ENCODE assay signal across 8 cellular contexts in the genomic region with DNA sequence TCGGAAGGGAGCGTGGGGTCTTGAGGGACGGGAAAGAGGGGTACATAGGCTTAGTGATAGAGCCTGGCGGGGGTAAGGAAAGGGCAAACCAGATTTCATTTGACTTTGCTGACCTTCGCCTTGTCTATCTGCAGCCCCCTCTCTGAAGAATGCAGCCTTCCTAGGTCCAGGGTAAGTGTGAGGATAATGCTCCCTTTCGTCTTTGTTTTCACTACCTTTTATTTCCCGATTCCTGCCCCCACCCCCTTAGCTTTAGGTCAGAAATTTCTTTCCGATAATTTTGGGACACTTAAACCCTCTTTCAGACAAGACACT. TPM values are rescaled to one million over a fixed set of nuclear protein-coding genes. Genes with fewer than 3 reads are reported as not detected.
A peak's percentile ranks its signal among the peaks of the same experiment; 100 is the strongest.
DNase-seq lines count a peak whose midpoint lies in the region; ATAC-seq, FAIRE-seq and TF ChIP-seq lines count a peak whose summit lies in the region.

No MANE protein-coding gene starts in this region.

- no peak for TF ChIP-seq EP300 in suprapubic skin (IDR thresholded peaks at IDR 0.05)

- intact Hi-C loops in kidney (cut with DNase I), result no loop called here

- H3K4me3 ChIP-seq in kidney (ENCODE audit: low read length in 2 of 2) (peak overlapping the region; percentile 94), suprapubic skin (peak overlapping the region; percentile 70)

- TF ChIP-seq POLR2A in suprapubic skin (IDR thresholded peaks at IDR 0.05), result no peak

- ATAC-seq in activated naive CD8-positive, alpha-beta T cell treated with anti-CD3 and anti-CD28 coated beads, Interleukin-2, amount 10 ng/mL, durations not matched to agents 7 days and 5 days (ENCODE audit: low read depth), result no peak

- no peak for FAIRE-seq in kidney (lab: Jason Lieb, UNC)

- peak overlapping the region; percentile 89 to 97 for H3K9ac ChIP-seq in kidney (ENCODE audit: low read length in 2 of 2)

- no peaks in the 10 kb centered on the region for H3K27me3 Mint-ChIP-seq in activated naive CD8-positive, alpha-beta T cell treated with anti-CD3 and anti-CD28 coated beads, Interleukin-2, amount 10 ng/mL, durations not matched to agents 7 days and 5 days

- no peaks in the 10 kb centered on the region for H3K9me3 ChIP-seq in kidney (ENCODE audit: control insufficient read depth in 1 of 2, low read length in 2 of 2)
- H3K9me3 ChIP-seq in suprapubic skin, result no peaks in the 10 kb centered on the region

- H3K9me3 Mint-ChIP-seq in activated naive CD8-positive, alpha-beta T cell treated with anti-CD3 and anti-CD28 coated beads, Interleukin-2, amount 10 ng/mL, durations not matched to agents 7 days and 5 days, result no peaks in the 10 kb centered on the region

- POLR2A ChIA-PET in activated naive CD8-positive, alpha-beta T cell treated with anti-CD3 and anti-CD28 coated beads, Interleukin-2, amount 10 ng/mL, durations not matched to agents 7 days and 5 days (lab: Charles Lee), result interaction anchor here (1.4 to 5.8 kb wide), 5 partner anchors 25 to 305 kb away, joined by 3 to 80 read pairs (median 14); partner anchors contain the start of genes C1orf162 and DENND2D

- H3K27me3 ChIP-seq in suprapubic skin, result no peaks in the 10 kb centered on the region

- DNase-seq in SKM-1 treated with dmso at 0.1 percent for 144 hours (lab: John Stamatoyannopoulos, UW; ENCODE audit: unreplicated experiment) (peak; percentile 45), SKM-1 (lab: John Stamatoyannopoulos, UW; ENCODE audit: unreplicated experiment) (no peak), kidney (no peak), suprapubic skin (ENCODE audit: low spot score in 2 of 2) (no peak), NCI-H2196 treated with DMSO at 0.1 percent for 48 hours (lab: John Stamatoyannopoulos, UW; ENCODE audit: unreplicated experiment) (no peak), NCI-H748 (lab: John Stamatoyannopoulos, UW; ENCODE audit: unreplicated experiment) (no peak)
- DNase-seq in activated naive CD8-positive, alpha-beta T cell treated with anti-CD3 and anti-CD28 coated beads, Interleukin-2, amount 10 ng/mL, durations not matched to agents 7 days and 5 days, result no peak
- DNase-seq in activated CD8-positive, alpha-beta memory T cell treated with anti-CD3 and anti-CD28 coated beads, Interleukin-2, amount 50 U/mL, for 4 hours, result no peak

- H3K27ac ChIP-seq in kidney (ENCODE audit: low read depth in 2 of 2, low read length in 2 of 2) (peak overlapping the region; percentile 81 to 84), suprapubic skin (peak overlapping the region; percentile 86)

- TF ChIP-seq CTCF in kidney (IDR thresholded peaks at IDR 0.05; ENCODE audit: borderline replicate concordance, extremely low read depth, insufficient read depth) (no peak), suprapubic skin (IDR thresholded peaks at IDR 0.05) (no peak)

- H3K4me1 ChIP-seq in kidney (ENCODE audit: control insufficient read depth in 1 of 2, insufficient read depth in 1 of 2, low read depth in 1 of 2, low read length in 2 of 2), result peaks cover 5 to 11% of the 10 kb centered on the region in 2 donors
- peaks cover 42% of the 10 kb centered on the region for H3K4me1 ChIP-seq in suprapubic skin

- peak overlapping the region; percentile 94 for H3K27ac Mint-ChIP-seq in activated naive CD8-positive, alpha-beta T cell treated with anti-CD3 and anti-CD28 coated beads, Interleukin-2, amount 10 ng/mL, durations not matched to agents 7 days and 5 days

- 0% methylated on average over 8 of the region's 8 CpGs for WGBS in suprapubic skin

- peaks cover 62% of the 10 kb centered on the region for H3K4me1 Mint-ChIP-seq in activated naive CD8-positive, alpha-beta T cell treated with anti-CD3 and anti-CD28 coated beads, Interleukin-2, amount 10 ng/mL, durations not matched to agents 7 days and 5 days

- peaks cover 3 to 8% of the 10 kb centered on the region in 2 donors for H3K36me3 ChIP-seq in kidney (ENCODE audit: control insufficient read depth in 1 of 2, insufficient read depth in 2 of 2, low read length in 2 of 2)
- H3K36me3 ChIP-seq in suprapubic skin, result peaks cover 14% of the 10 kb centered on the region

- peaks cover 38% of the 10 kb centered on the region for H3K36me3 Mint-ChIP-seq in activated naive CD8-positive, alpha-beta T cell treated with anti-CD3 and anti-CD28 coated beads, Interleukin-2, amount 10 ng/mL, durations not matched to agents 7 days and 5 days

- H3K4me3 Mint-ChIP-seq in activated naive CD8-positive, alpha-beta T cell treated with anti-CD3 and anti-CD28 coated beads, Interleukin-2, amount 10 ng/mL, durations not matched to agents 7 days and 5 days, result peak overlapping the region; percentile 99

RNA-seq across cellular contexts. Expression of gene ATP5PB, which starts 0.4 kb away (rescaled TPM):
- 100 to 1,000 TPM; 259 to 260 TPM for total RNA-seq in activated naive CD8-positive, alpha-beta T cell treated with anti-CD3 and anti-CD28 coated beads, Interleukin-2, amount 10 ng/mL, durations not matched to agents 7 days and 5 days
- total RNA-seq in kidney, result 207 TPM
- polyA plus RNA-seq in kidney (ENCODE audit: insufficient read depth, low read depth, low replicate concordance), result 791 TPM
- total RNA-seq in suprapubic skin, result 100 to 1,000 TPM in 3 of 4 donors, 10 to 100 TPM in 1; 79.6 to 154 (median 140) TPM

RNA-seq across cellular contexts. Expression of gene WDR77, which starts 0.6 kb away (rescaled TPM):
- 10 to 100 TPM; 35.7 to 35.9 TPM for total RNA-seq in activated naive CD8-positive, alpha-beta T cell treated with anti-CD3 and anti-CD28 coated beads, Interleukin-2, amount 10 ng/mL, durations not matched to agents 7 days and 5 days
- total RNA-seq in kidney, result 26.5 TPM
- polyA plus RNA-seq in kidney (ENCODE audit: insufficient read depth, low read depth, low replicate concordance), result 28.2 TPM
- total RNA-seq in suprapubic skin, result 10 to 100 TPM; 22.8 to 34.7 (median 33.4) TPM

RNA-seq across cellular contexts. Expression of gene OVGP1, which starts 22.1 kb away (rescaled TPM):
- total RNA-seq in activated naive CD8-positive, alpha-beta T cell treated with anti-CD3 and anti-CD28 coated beads, Interleukin-2, amount 10 ng/mL, durations not matched to agents 7 days and 5 days, result 1 to 10 TPM; 2.3 to 3.4 TPM
- 3.4 TPM for total RNA-seq in kidney
- 2.6 TPM for polyA plus RNA-seq in kidney (ENCODE audit: insufficient read depth, low read depth, low replicate concordance)
- total RNA-seq in suprapubic skin, result 10 to 100 TPM in 1 of 4 donors, 1 to 10 TPM in 2, under 1 TPM in 1; 0.93 to 22.9 (median 2.9) TPM

RNA-seq across cellular contexts. Expression of gene C1orf162, which starts 24.1 kb away (rescaled TPM):
- total RNA-seq in activated naive CD8-positive, alpha-beta T cell treated with anti-CD3 and anti-CD28 coated beads, Interleukin-2, amount 10 ng/mL, durations not matched to agents 7 days and 5 days, result 10 to 100 TPM; 31.6 to 33.6 TPM
- total RNA-seq in kidney (31.5 TPM), suprapubic skin (10 to 100 TPM in 1 of 4 donors, 1 to 10 TPM in 3; 3.4 to 12.2 (median 5.9) TPM)
- polyA plus RNA-seq in kidney (ENCODE audit: insufficient read depth, low read depth, low replicate concordance), result 8.9 TPM

RNA-seq across cellular contexts. Expression of gene ADORA3, which starts 53.8 kb away (rescaled TPM):
- total RNA-seq in activated naive CD8-positive, alpha-beta T cell treated with anti-CD3 and anti-CD28 coated beads, Interleukin-2, amount 10 ng/mL, durations not matched to agents 7 days and 5 days, result under 1 TPM in 1 of 2 experiments, not detected in 1; 0.20 TPM
- 10.8 TPM for total RNA-seq in kidney
- polyA plus RNA-seq in kidney (ENCODE audit: insufficient read depth, low read depth, low replicate concordance), result 3.1 TPM
- total RNA-seq in suprapubic skin, result 1 to 10 TPM in 1 of 4 donors, under 1 TPM in 2, not detected in 1; 0.64 to 2.0 (median 0.85) TPM
